8 cellular contexts compared by ENCODE assay signal in the genomic region with DNA sequence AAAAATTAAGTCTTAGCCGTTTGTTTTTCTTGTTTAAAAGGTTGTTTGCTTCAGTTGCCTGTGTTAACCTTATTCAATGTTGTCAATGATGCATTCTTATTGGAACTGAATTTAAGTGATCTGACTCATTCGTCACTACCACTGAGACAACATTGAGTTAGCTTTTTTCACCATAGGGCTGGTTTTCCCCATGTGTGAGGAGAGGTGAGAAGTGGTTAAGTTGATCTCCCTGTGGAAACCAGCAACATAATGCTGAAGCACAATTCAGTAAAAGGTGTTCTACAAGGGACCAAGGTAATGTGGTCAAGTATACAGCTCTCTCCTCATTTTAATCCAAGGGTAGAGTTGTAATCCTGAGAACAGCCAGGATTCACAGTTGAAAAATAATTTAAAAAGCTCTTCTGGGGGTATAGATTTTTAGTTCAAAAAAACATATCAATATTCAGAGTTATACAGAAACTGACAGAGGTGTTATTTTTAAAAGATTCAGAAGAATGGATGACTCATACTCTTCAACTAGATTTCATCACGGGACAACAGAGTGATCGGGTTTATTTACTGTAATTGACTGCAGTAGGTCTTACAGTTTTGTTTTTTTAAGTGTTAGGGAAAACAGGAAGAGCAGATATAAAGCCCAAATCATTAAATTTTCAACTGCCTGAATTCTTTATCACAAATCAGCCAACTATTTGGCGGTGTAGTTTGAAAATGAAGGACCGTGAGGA. TPM values are rescaled to one million over a fixed set of nuclear protein-coding genes. Genes with fewer than 3 reads are reported as not detected.
DNase-seq lines count a peak whose midpoint lies in the region; ATAC-seq and TF ChIP-seq lines count a peak whose summit lies in the region.

No MANE protein-coding gene starts in this region.

- RAD21 ChIA-PET in HCT116 (lab: Charles Lee; ENCODE audit: low non-redundant PET in 1 of 2, low total read pairs in 2 of 2, uncharacterized antibody in 2 of 2, unreplicated experiment in 2 of 2) = interaction anchor here in 1 of 2 experiments (0.5 kb wide), 1 partner anchor 153 kb away, joined by 3 read pairs; no protein-coding TSS in a partner anchor

- H3K4me3 Mint-ChIP-seq in activated T-helper 1 cell treated with anti-CD3 and anti-CD28 coated beads, Interleukin-12 subunit alpha, Interleukin-12 subunit beta, Interleukin-2, Interleukin-4 antibody, amounts not matched to agents 30 ng/mL and 10 ng/mL and 1 ng/mL, durations not matched to agents 14 hours and 24 hours and 36 hours = peak overlapping the region; percentile 67

- BruUV-seq in HCT116 (replicated peaks; lab: Mats Ljungman, UMichigan) = TSS peak; percentile 8

- H3K9me3 ChIP-seq in HCT116 (ENCODE audit: control insufficient read depth in 1 of 2, insufficient read depth in 1 of 2, low read depth in 1 of 2, low read length in 2 of 2) = no peaks in the 10 kb centered on the region

- no peaks in the 10 kb centered on the region for H3K9me2 ChIP-seq in HCT116 (ENCODE audit: insufficient read depth)

- no peak for TF ChIP-seq POLR2A in HCT116 (IDR thresholded peaks at IDR 0.05; ENCODE audit: borderline replicate concordance, extremely low read depth, insufficient read depth, insufficient read length)

- H3K9me3 Mint-ChIP-seq in activated T-helper 1 cell treated with anti-CD3 and anti-CD28 coated beads, Interleukin-12 subunit alpha, Interleukin-12 subunit beta, Interleukin-2, Interleukin-4 antibody, amounts not matched to agents 30 ng/mL and 10 ng/mL and 1 ng/mL, durations not matched to agents 14 hours and 24 hours and 36 hours = no peaks in the 10 kb centered on the region

- H3K4me3 ChIP-seq in BJ (ENCODE audit: low read depth, low read length) = no peak overlapping the region
- no peak overlapping the region for H3K4me3 ChIP-seq in HCT116 (replicated peaks in 1 of 2; ENCODE audit: low read depth in 1 of 2, low read length in 2 of 2)

- no peak overlapping the region for H3K4me2 ChIP-seq in HCT116 (ENCODE audit: low read length)

- H3K4me1 ChIP-seq in HCT116 (ENCODE audit: control insufficient read depth in 1 of 2, insufficient read depth in 2 of 2, low read length in 2 of 2) = peaks cover 0 to 3% of the 10 kb centered on the region in 2 experiments; a peak in 1 of 4 replicates

- no peak overlapping the region for H2AFZ ChIP-seq in HCT116 (ENCODE audit: low read depth, low read length, poor library complexity, severe bottlenecking)

- H3K27ac ChIP-seq in HCT116 (ENCODE audit: low read depth, low read length) = no peak overlapping the region

- peak overlapping the region; percentile 92 for H3K27ac Mint-ChIP-seq in activated T-helper 1 cell treated with anti-CD3 and anti-CD28 coated beads, Interleukin-12 subunit alpha, Interleukin-12 subunit beta, Interleukin-2, Interleukin-4 antibody, amounts not matched to agents 30 ng/mL and 10 ng/mL and 1 ng/mL, durations not matched to agents 14 hours and 24 hours and 36 hours

- no peak for TF ChIP-seq RAD21 in HCT116 (IDR thresholded peaks at IDR 0.05; ENCODE audit: low read depth)

- no peaks in the 10 kb centered on the region for H3K27me3 Mint-ChIP-seq in activated T-helper 1 cell treated with anti-CD3 and anti-CD28 coated beads, Interleukin-12 subunit alpha, Interleukin-12 subunit beta, Interleukin-2, Interleukin-4 antibody, amounts not matched to agents 30 ng/mL and 10 ng/mL and 1 ng/mL, durations not matched to agents 14 hours and 24 hours and 36 hours (ENCODE audit: insufficient read depth)

- peaks cover 56% of the 10 kb centered on the region; the same call in 1 of the 2 replicates for H4K20me1 ChIP-seq in HCT116 (ENCODE audit: insufficient read depth)

- CTCF ChIA-PET in BJ (lab: Yijun Ruan, JAX) (interaction anchor here (1.0 to 2.2 kb wide), 6 partner anchors 10 to 267 kb away, joined by 3 to 15 read pairs (median 4); no protein-coding TSS in a partner anchor), HCT116 (lab: Charles Lee) (interaction anchor here (0.8 to 1.4 kb wide), 4 partner anchors 15 to 1537 kb away, joined by 3 read pairs; no protein-coding TSS in a partner anchor)

- peaks cover 24% of the 10 kb centered on the region for H3K4me1 Mint-ChIP-seq in activated T-helper 1 cell treated with anti-CD3 and anti-CD28 coated beads, Interleukin-12 subunit alpha, Interleukin-12 subunit beta, Interleukin-2, Interleukin-4 antibody, amounts not matched to agents 30 ng/mL and 10 ng/mL and 1 ng/mL, durations not matched to agents 14 hours and 24 hours and 36 hours (ENCODE audit: low read depth)

- ATAC-seq in HCT116 = no peak
- ATAC-seq in left lobe of liver = peak; percentile 67
- no peak for ATAC-seq in HG03571 (IDR thresholded peaks at IDR 0.05; ENCODE audit: unreplicated experiment)
- no peak for ATAC-seq in HG03469 (IDR thresholded peaks at IDR 0.05; ENCODE audit: unreplicated experiment)

- peaks cover 36% of the 10 kb centered on the region for H3K36me3 Mint-ChIP-seq in activated T-helper 1 cell treated with anti-CD3 and anti-CD28 coated beads, Interleukin-12 subunit alpha, Interleukin-12 subunit beta, Interleukin-2, Interleukin-4 antibody, amounts not matched to agents 30 ng/mL and 10 ng/mL and 1 ng/mL, durations not matched to agents 14 hours and 24 hours and 36 hours (ENCODE audit: low read depth)

- POLR2A ChIA-PET in BJ (lab: Charles Lee) (no interaction called here), HCT116 (lab: Charles Lee) (interaction anchor here (0.6 kb wide), 1 partner anchor 81 kb away, joined by 3 read pairs; no protein-coding TSS in a partner anchor)

- intact Hi-C loops in HCT116 (cut with micrococcal nuclease) = no loop called here
- intact Hi-C loops in activated T-helper 1 cell treated with anti-CD3 and anti-CD28 coated beads, Interleukin-12 subunit alpha, Interleukin-12 subunit beta, Interleukin-2, Interleukin-4 antibody, amounts not matched to agents 30 ng/mL and 10 ng/mL and 1 ng/mL, durations not matched to agents 14 hours and 24 hours and 36 hours (cut with micrococcal nuclease) = loop anchor here (1.0 to 5.0 kb wide), 4 partner anchors 11 to 359 kb away; partner anchors contain the start of gene SUMO1

- DNase-seq in BJ (ENCODE audit: low read depth) (peak; percentile 19), HCT116 (ENCODE audit: low read depth, low spot score) (no peak), left lobe of liver (ENCODE audit: low spot score) (no peak), GM19238 (ENCODE audit: insufficient read length, low spot score) (no peak), amniotic stem cell (lab: John Stamatoyannopoulos, UW) (no peak)
- peak; percentile 38 for DNase-seq in activated T-helper 1 cell treated with anti-CD3 and anti-CD28 coated beads, Interleukin-12 subunit alpha, Interleukin-12 subunit beta, Interleukin-2, Interleukin-4 antibody, amounts not matched to agents 30 ng/mL and 10 ng/mL and 1 ng/mL, durations not matched to agents 14 hours and 24 hours and 36 hours (ENCODE audit: low spot score)

- no peak for TF ChIP-seq CTCF in BJ (IDR thresholded peaks at IDR 0.05; ENCODE audit: insufficient read depth, low read depth, low read length)
- TF ChIP-seq CTCF in HCT116 (IDR thresholded peaks at IDR 0.05 in 2 of 3, conservative IDR thresholded peaks at IDR 0.05 in 1 of 3; ENCODE audit: borderline replicate concordance in 1 of 3, insufficient read depth in 1 of 3, low read depth in 2 of 3, low read length in 2 of 3) = no peak

- H3K36me3 ChIP-seq in BJ (ENCODE audit: control insufficient read depth, insufficient read depth, low read length) (peaks cover 10% of the 10 kb centered on the region), HCT116 (ENCODE audit: control insufficient read depth in 1 of 2, insufficient read depth in 2 of 2, low read length in 2 of 2) (peaks cover 58 to 76% of the 10 kb centered on the region in 2 experiments)

- no peak overlapping the region for H3K9ac ChIP-seq in HCT116 (ENCODE audit: low read length)

- peaks cover 99% of the 10 kb centered on the region for H3K79me2 ChIP-seq in HCT116 (ENCODE audit: insufficient read depth, low read length)

- H3K27me3 ChIP-seq in BJ (ENCODE audit: control insufficient read depth, insufficient read depth, low read length) = no peaks in the 10 kb centered on the region
- H3K27me3 ChIP-seq in HCT116 (ENCODE audit: insufficient read depth, low read length) = no peaks in the 10 kb centered on the region

TF ChIP-seq in HCT116, 20 proteins besides CTCF, POLR2A, EP300 and RAD21:
- no peak for TF ChIP-seq MAX (IDR thresholded peaks at IDR 0.05)
- TF ChIP-seq, protein P1, sequence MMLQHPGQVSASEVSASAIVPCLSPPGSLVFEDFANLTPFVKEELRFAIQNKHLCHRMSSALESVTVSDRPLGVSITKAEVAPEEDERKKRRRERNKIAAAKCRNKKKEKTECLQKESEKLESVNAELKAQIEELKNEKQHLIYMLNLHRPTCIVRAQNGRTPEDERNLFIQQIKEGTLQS (IDR thresholded peaks at IDR 0.05) = no peak
- 0 out of 2 replicates have a peak, but pooled peaks have one; percentile 5 for TF ChIP-seq FOSL1 (IDR thresholded peaks at IDR 0.05; ENCODE audit: low read depth)

RNA-seq across cellular contexts. Expression of gene NOP58, which starts 12.6 kb away (rescaled TPM):
- 22.3 and 36.1 TPM in 2 replicates for polyA plus RNA-seq in BJ (2011; rRNA removed)
- polyA minus RNA-seq in BJ (2011; rRNA and poly(A)+ RNA removed) = 18.0 and 31.1 TPM in 2 replicates
- total RNA-seq in HCT116 (2021; ENCODE audit: unreplicated experiment) = 136 TPM
- polyA plus RNA-seq in HCT116 (2012) = 62.0 and 80.2 TPM in 2 replicates
- total RNA-seq in activated T-helper 1 cell treated with anti-CD3 and anti-CD28 coated beads, Interleukin-12 subunit alpha, Interleukin-12 subunit beta, Interleukin-2, Interleukin-4 antibody, amounts not matched to agents 30 ng/mL and 10 ng/mL and 1 ng/mL, durations not matched to agents 14 hours and 24 hours and 36 hours = 227 and 241 TPM in 2 replicates
- 18.8 TPM for total RNA-seq in left lobe of liver

RNA-seq across cellular contexts. Expression of gene SUMO1, which starts 39.8 kb away (rescaled TPM):
- 48.0 and 103 TPM in 2 replicates for polyA plus RNA-seq in BJ (2011; rRNA removed)
- polyA minus RNA-seq in BJ (2011; rRNA and poly(A)+ RNA removed) = 38.4 and 41.0 TPM in 2 replicates
- total RNA-seq in HCT116 (2021; ENCODE audit: unreplicated experiment) (130 TPM), left lobe of liver (46.4 TPM)
- 46.2 and 63.7 TPM in 2 replicates for polyA plus RNA-seq in HCT116 (2012)
- 126 and 127 TPM in 2 replicates for total RNA-seq in activated T-helper 1 cell treated with anti-CD3 and anti-CD28 coated beads, Interleukin-12 subunit alpha, Interleukin-12 subunit beta, Interleukin-2, Interleukin-4 antibody, amounts not matched to agents 30 ng/mL and 10 ng/mL and 1 ng/mL, durations not matched to agents 14 hours and 24 hours and 36 hours

Comparison
In these comparisons a context has a peak if more than half of its experiments do, and no peak if none do; other contexts are left out.
1. DNase-seq: peak in BJ (single experiment) and activated T-helper 1 cell treated with anti-CD3 and anti-CD28 coated beads, Interleukin-12 subunit alpha, Interleukin-12 subunit beta, Interleukin-2, Interleukin-4 antibody, amounts not matched to agents 30 ng/mL and 10 ng/mL and 1 ng/mL, durations not matched to agents 14 hours and 24 hours and 36 hours (single experiment); none in HCT116 (single experiment), left lobe of liver (single experiment), GM19238 (single experiment) and amniotic stem cell (single experiment).